8 cellular contexts compared by ENCODE assay signal in genomic region chr19:9075064-9075964, GRCh38. TPM values are rescaled to one million over a fixed set of nuclear protein-coding genes. Genes with fewer than 3 reads are reported as not detected.
DNase-seq lines count a peak whose midpoint lies in the region; ATAC-seq and TF ChIP-seq lines count a peak whose summit lies in the region.
"Had no signal": no experiment of that assay in that cellular context is flagged by ENCODE, and none has a peak within 500 bp of the region (broad histone marks: within the 10 kb centered on the region; RNA-seq: fewer than 3 reads in every experiment).

No MANE protein-coding gene starts in this region.

- no TSS peak for BruUV-seq in Panc1 (replicated peaks; lab: Mats Ljungman, UMichigan)

- H3K36me3 Mint-ChIP-seq in nephron (ENCODE audit: low read depth): no peaks in the 10 kb centered on the region
- no peaks in the 10 kb centered on the region for H3K36me3 Mint-ChIP-seq in stimulated activated memory B cell treated with anti-CD40 and anti-IgM and Interleukin-4, amounts not matched to agents 10 μg/mL and 1 μg/mL and 100 μg/mL, for 72 hours

- peaks cover 29% of the 10 kb centered on the region for H3K4me1 Mint-ChIP-seq in nephron
- H3K4me1 Mint-ChIP-seq in stimulated activated memory B cell treated with anti-CD40 and anti-IgM and Interleukin-4, amounts not matched to agents 10 μg/mL and 1 μg/mL and 100 μg/mL, for 72 hours: peaks cover 6% of the 10 kb centered on the region

- intact Hi-C loops in Panc1 (cut with micrococcal nuclease; ENCODE audit: unreplicated experiment): loop anchor here (10.0 kb wide), 2 partner anchors 261 to 421 kb away; no protein-coding TSS in a partner anchor

- H3K27ac Mint-ChIP-seq in nephron: peak overlapping the region; percentile 91 to 96 (median 94)
- H3K27ac Mint-ChIP-seq in stimulated activated memory B cell treated with anti-CD40 and anti-IgM and Interleukin-4, amounts not matched to agents 10 μg/mL and 1 μg/mL and 100 μg/mL, for 72 hours: no peak overlapping the region

- H3K9me3 Mint-ChIP-seq in nephron: no peaks in the 10 kb centered on the region
- no peaks in the 10 kb centered on the region for H3K9me3 Mint-ChIP-seq in stimulated activated memory B cell treated with anti-CD40 and anti-IgM and Interleukin-4, amounts not matched to agents 10 μg/mL and 1 μg/mL and 100 μg/mL, for 72 hours

- H3K27me3 ChIP-seq in Panc1 (ENCODE audit: control insufficient read depth, insufficient read depth, low read length): no peaks in the 10 kb centered on the region

- H3K4me3 ChIP-seq in HEK293 (ENCODE audit: low read depth, low read length) (no peak overlapping the region), Panc1 (ENCODE audit: low read depth in 2 of 2, low read length in 2 of 2) (no peak overlapping the region)

- CTCF ChIA-PET in HEK293 (lab: Yijun Ruan, JAX) (interaction anchor here (0.7 to 1.3 kb wide), 4 partner anchors 130 to 381 kb away, joined by 3 to 4 read pairs (median 3); no protein-coding TSS in a partner anchor), Panc1 (lab: Charles Lee) (interaction anchor here (0.6 to 1.2 kb wide), 2 partner anchors 459 to 494 kb away, joined by 3 to 9 read pairs; no protein-coding TSS in a partner anchor)

- H3K27ac ChIP-seq in HEK293 (ENCODE audit: extremely low read depth, low read depth, low read length): peak overlapping the region; percentile 68
- H3K27ac ChIP-seq in Panc1 (ENCODE audit: low read length): peak overlapping the region; percentile 95

- peak; percentile 95 for ATAC-seq in Panc1
- ATAC-seq in stimulated activated memory B cell treated with anti-CD40 and anti-IgM and Interleukin-4, amounts not matched to agents 10 μg/mL and 1 μg/mL and 100 μg/mL, for 72 hours: no peak
- ATAC-seq in HG03045 (IDR thresholded peaks at IDR 0.05; ENCODE audit: unreplicated experiment): no peak

- POLR2A ChIA-PET in HEK293 (lab: Yijun Ruan, JAX) (interaction anchor here (0.6 to 0.7 kb wide), 2 partner anchors 10 to 20 kb away, joined by 3 to 4 read pairs; no protein-coding TSS in a partner anchor), Panc1 (lab: Charles Lee) (interaction anchor here (0.8 kb wide), 1 partner anchor 21 kb away, joined by 3 read pairs; no protein-coding TSS in a partner anchor)

- peaks cover 6% of the 10 kb centered on the region for H3K4me1 ChIP-seq in HEK293 (ENCODE audit: control insufficient read depth, insufficient read depth, low read length)
- H3K4me1 ChIP-seq in Panc1 (ENCODE audit: control insufficient read depth, insufficient read depth, low read length): peaks cover 31% of the 10 kb centered on the region

- peak overlapping the region; percentile 15 to 35 (median 18) for H3K4me3 Mint-ChIP-seq in nephron
- no peak overlapping the region for H3K4me3 Mint-ChIP-seq in stimulated activated memory B cell treated with anti-CD40 and anti-IgM and Interleukin-4, amounts not matched to agents 10 μg/mL and 1 μg/mL and 100 μg/mL, for 72 hours

- no peaks in the 10 kb centered on the region for H3K36me3 ChIP-seq in HEK293 (ENCODE audit: control insufficient read depth in 2 of 2, insufficient read depth in 1 of 2, low read length in 2 of 2)
- H3K36me3 ChIP-seq in Panc1 (ENCODE audit: control insufficient read depth, insufficient read depth, low read length): no peaks in the 10 kb centered on the region

- H3K27me3 Mint-ChIP-seq in nephron (ENCODE audit: low read depth): no peaks in the 10 kb centered on the region
- no peaks in the 10 kb centered on the region for H3K27me3 Mint-ChIP-seq in stimulated activated memory B cell treated with anti-CD40 and anti-IgM and Interleukin-4, amounts not matched to agents 10 μg/mL and 1 μg/mL and 100 μg/mL, for 72 hours

- H3K9me3 ChIP-seq in HEK293 (ENCODE audit: control insufficient read depth, insufficient read depth, low read depth, low read length): no peaks in the 10 kb centered on the region
- no peaks in the 10 kb centered on the region for H3K9me3 ChIP-seq in Panc1 (ENCODE audit: control insufficient read depth, insufficient read depth, low read depth, low read length)

- DNase-seq in Panc1 (ENCODE audit: low read depth, low spot score) (peak; percentile 78), fibroblast of gingiva (ENCODE audit: low read depth) (peak; percentile 23), NCI-H2081 treated with DMSO at 0.1 percent for 48 hours (lab: John Stamatoyannopoulos, UW) (no peak)

- TF ChIP-seq CTCF in HEK293 (tag by site-specific recombination; IDR thresholded peaks at IDR 0.05): no peak
- no peak for TF ChIP-seq CTCF in Panc1 (IDR thresholded peaks at IDR 0.05)
- no peak for TF ChIP-seq CTCF in nephron (IDR thresholded peaks at IDR 0.05; ENCODE audit: unreplicated experiment in 3 of 3)

- in situ Hi-C loops in Panc1 (cut with HindIII; ENCODE audit: low pct_unique_long_range_greater_than_20kb, low sequenced_read_pairs): no loop called here

TF ChIP-seq in HEK293, 187 proteins besides CTCF, POLR2A, EP300 and RAD21 (continues in another document):
- TF ChIP-seq ZFP69B (tag by site-specific recombination; IDR thresholded peaks at IDR 0.05) (0 out of 2 replicates have a peak, but pooled peaks have one; percentile 24), HOXA7 (CRISPR knock-in tag; IDR thresholded peaks at IDR 0.05; ENCODE audit: borderline replicate concordance) (no peak), MYNN (tag by site-specific recombination; IDR thresholded peaks at IDR 0.05; ENCODE audit: borderline replicate concordance) (no peak), ZBTB8A (tag by site-specific recombination; IDR thresholded peaks at IDR 0.05) (no peak), RBAK (tag by site-specific recombination; IDR thresholded peaks at IDR 0.05) (no peak), ZNF138 (tag by site-specific recombination; IDR thresholded peaks at IDR 0.05; ENCODE audit: borderline replicate concordance) (no peak), ZNF571 (tag by site-specific recombination; IDR thresholded peaks at IDR 0.05) (no peak), ZBTB10 (tag by site-specific recombination; IDR thresholded peaks at IDR 0.05) (peak; percentile 65; the same call in 1 of the 2 replicates), ZNF24 (tag by site-specific recombination; IDR thresholded peaks at IDR 0.05) (0 out of 2 replicates have a peak, but pooled peaks have one; percentile 67), ZNF23 (tag by site-specific recombination; IDR thresholded peaks at IDR 0.05; ENCODE audit: borderline replicate concordance) (no peak), ZNF510 (tag by site-specific recombination; IDR thresholded peaks at IDR 0.05; ENCODE audit: insufficient replicate concordance) (no peak), ZNF221 (tag by site-specific recombination; IDR thresholded peaks at IDR 0.05; ENCODE audit: borderline replicate concordance) (no peak), ZNF76 (tag by site-specific recombination; IDR thresholded peaks at IDR 0.05; ENCODE audit: borderline replicate concordance, low read depth) (peak; percentile 52; the same call in 1 of the 2 replicates), ZNF433 (tag by site-specific recombination; IDR thresholded peaks at IDR 0.05; ENCODE audit: low read depth) (no peak), ZEB2 (tag by site-specific recombination; IDR thresholded peaks at IDR 0.05) (peak; percentile 90), ZSCAN16 (tag by site-specific recombination; IDR thresholded peaks at IDR 0.05) (no peak), ZNF146 (tag by site-specific recombination; IDR thresholded peaks at IDR 0.05) (no peak), IKZF3 (tag by site-specific recombination; IDR thresholded peaks at IDR 0.05) (peak; percentile 31; the same call in 1 of the 2 replicates), ZNF843 (tag by site-specific recombination; IDR thresholded peaks at IDR 0.05) (no peak), ZNF341 (tag by site-specific recombination; IDR thresholded peaks at IDR 0.05; ENCODE audit: low read depth) (peak; percentile 87), ZNF140 (tag by site-specific recombination; IDR thresholded peaks at IDR 0.05) (no peak), ZNF350 (tag by site-specific recombination; IDR thresholded peaks at IDR 0.05) (no peak), ZNF561 (tag by site-specific recombination; IDR thresholded peaks at IDR 0.05; ENCODE audit: borderline replicate concordance) (0 out of 2 replicates have a peak, but pooled peaks have one; percentile 33), ZNF488 (tag by site-specific recombination; IDR thresholded peaks at IDR 0.05) (no peak), ZFHX2 (tag by site-specific recombination; conservative IDR thresholded peaks at IDR 0.05) (peak; percentile 65), ZNF677 (tag by site-specific recombination; IDR thresholded peaks at IDR 0.05) (no peak)

RNA-seq across cellular contexts. Expression of gene OR1M1, which starts 11.5 kb away (rescaled TPM):
- total RNA-seq in Panc1 (2021; ENCODE audit: unreplicated experiment): not detected
- not detected for polyA plus RNA-seq in Panc1 (2012; ENCODE audit: insufficient read length)
- total RNA-seq: T-helper 1 cell treated with Interleukin-12 subunit alpha and Interleukin-12 subunit beta and Interleukin-4 antibody, amounts not matched to agents 30 ng/mL and 1 ng/mL, for 36 hours had no signal

RNA-seq across cellular contexts. Expression of gene OR7G2, which starts 32.0 kb away (rescaled TPM):
- not detected for total RNA-seq in Panc1 (2021; ENCODE audit: unreplicated experiment)
- polyA plus RNA-seq in Panc1 (2012; ENCODE audit: insufficient read length): not detected
- total RNA-seq: T-helper 1 cell treated with Interleukin-12 subunit alpha and Interleukin-12 subunit beta and Interleukin-4 antibody, amounts not matched to agents 30 ng/mL and 1 ng/mL, for 36 hours had no signal

RNA-seq across cellular contexts. Expression of gene OR7G1, which starts 40.2 kb away (rescaled TPM):
- total RNA-seq in Panc1 (2021; ENCODE audit: unreplicated experiment): not detected
- polyA plus RNA-seq in Panc1 (2012; ENCODE audit: insufficient read length): not detected
- total RNA-seq: T-helper 1 cell treated with Interleukin-12 subunit alpha and Interleukin-12 subunit beta and Interleukin-4 antibody, amounts not matched to agents 30 ng/mL and 1 ng/mL, for 36 hours had no signal

RNA-seq across cellular contexts. Expression of gene OR7G3, which starts 51.4 kb away (rescaled TPM):
- not detected for total RNA-seq in Panc1 (2021; ENCODE audit: unreplicated experiment)
- polyA plus RNA-seq in Panc1 (2012; ENCODE audit: insufficient read length): not detected
- total RNA-seq: T-helper 1 cell treated with Interleukin-12 subunit alpha and Interleukin-12 subunit beta and Interleukin-4 antibody, amounts not matched to agents 30 ng/mL and 1 ng/mL, for 36 hours had no signal
